In the genomic region with DNA sequence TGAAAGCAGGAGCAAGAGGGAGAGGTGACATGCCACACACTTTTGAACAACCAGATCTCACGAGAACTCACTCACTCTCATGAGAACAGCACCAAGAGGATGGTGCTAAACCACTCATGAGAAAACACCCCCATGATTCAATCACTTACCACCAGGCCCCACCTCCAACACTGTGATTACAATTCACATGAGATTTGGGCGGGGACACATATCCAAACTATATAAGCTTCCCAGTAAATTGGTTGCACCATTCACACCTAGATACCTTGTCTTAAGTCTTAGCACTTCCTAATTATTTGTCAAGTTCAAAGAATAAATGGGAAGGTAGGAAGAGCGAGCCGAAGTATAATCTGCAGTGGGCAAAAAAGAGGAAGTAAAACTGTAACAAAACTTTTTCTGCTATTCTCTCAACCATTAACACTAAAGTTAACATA, we compare ENCODE assay signal across 1 cellular context.
TF ChIP-seq lines count a peak whose summit lies in the region.

No MANE protein-coding gene starts in this region.

TF ChIP-seq in GM12878, 131 proteins besides CTCF, POLR2A, EP300 and RAD21 (continued from another document):
- TF ChIP-seq, protein P1, sequence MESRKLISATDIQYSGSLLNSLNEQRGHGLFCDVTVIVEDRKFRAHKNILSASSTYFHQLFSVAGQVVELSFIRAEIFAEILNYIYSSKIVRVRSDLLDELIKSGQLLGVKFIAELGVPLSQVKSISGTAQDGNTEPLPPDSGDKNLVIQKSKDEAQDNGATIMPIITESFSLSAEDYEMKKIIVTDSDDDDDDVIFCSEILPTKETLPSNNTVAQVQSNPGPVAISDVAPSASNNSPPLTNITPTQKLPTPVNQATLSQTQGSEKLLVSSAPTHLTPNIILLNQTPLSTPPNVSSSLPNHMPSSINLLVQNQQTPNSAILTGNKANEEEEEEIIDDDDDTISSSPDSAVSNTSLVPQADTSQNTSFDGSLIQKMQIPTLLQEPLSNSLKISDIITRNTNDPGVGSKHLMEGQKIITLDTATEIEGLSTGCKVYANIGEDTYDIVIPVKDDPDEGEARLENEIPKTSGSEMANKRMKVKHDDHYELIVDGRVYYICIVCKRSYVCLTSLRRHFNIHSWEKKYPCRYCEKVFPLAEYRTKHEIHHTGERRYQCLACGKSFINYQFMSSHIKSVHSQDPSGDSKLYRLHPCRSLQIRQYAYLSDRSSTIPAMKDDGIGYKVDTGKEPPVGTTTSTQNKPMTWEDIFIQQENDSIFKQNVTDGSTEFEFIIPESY (IDR thresholded peaks at IDR 0.05) = no peak
- TF ChIP-seq NBN (IDR thresholded peaks at IDR 0.05) (peak; percentile 53; the same call in 1 of the 2 replicates), MTA2 (IDR thresholded peaks at IDR 0.05; ENCODE audit: low read depth) (peak; percentile 48; the same call in 1 of the 2 replicates), SMAD1 (IDR thresholded peaks at IDR 0.05; ENCODE audit: low read depth, partially characterized antibody) (no peak), KLF5 (IDR thresholded peaks at IDR 0.05; ENCODE audit: partially characterized antibody) (no peak), ZNF24 (IDR thresholded peaks at IDR 0.05) (no peak), IKZF1 (conservative IDR thresholded peaks at IDR 0.05) (peak; percentile 58), ZSCAN29 (IDR thresholded peaks at IDR 0.05) (no peak), FOS (IDR thresholded peaks at IDR 0.05; ENCODE audit: borderline replicate concordance, extremely low read depth, insufficient read length) (no peak), BRCA1 (IDR thresholded peaks at IDR 0.05; ENCODE audit: low read depth, low read length) (0 out of 2 replicates have a peak, but pooled peaks have one; percentile 42), DPF2 (IDR thresholded peaks at IDR 0.05) (peak; percentile 73), CREB1 (IDR thresholded peaks at IDR 0.05; ENCODE audit: low read depth) (no peak), TBL1XR1 (IDR thresholded peaks at IDR 0.05; ENCODE audit: low read depth, low read length) (no peak), CBX5 (IDR thresholded peaks at IDR 0.05; ENCODE audit: low read depth) (0 out of 2 replicates have a peak, but pooled peaks have one; percentile 41), GATAD2B (conservative IDR thresholded peaks at IDR 0.05; ENCODE audit: low read depth) (0 out of 2 replicates have a peak, but pooled peaks have one; percentile 16), KDM1A (IDR thresholded peaks at IDR 0.05; ENCODE audit: borderline replicate concordance) (no peak), NFXL1 (IDR thresholded peaks at IDR 0.05; ENCODE audit: borderline replicate concordance) (no peak), IKZF2 (IDR thresholded peaks at IDR 0.05) (peak; percentile 64 to 73; a peak in 2 of 4 replicates), RB1 (IDR thresholded peaks at IDR 0.05; ENCODE audit: borderline replicate concordance) (no peak), CHD2 (IDR thresholded peaks at IDR 0.05; ENCODE audit: borderline replicate concordance, low read depth, low read length) (peak; percentile 88), STAT3 (IDR thresholded peaks at IDR 0.05; ENCODE audit: low read depth, low read length) (no peak), ZNF274 (IDR thresholded peaks at IDR 0.05; ENCODE audit: insufficient read depth, insufficient read length) (no peak)
- TF ChIP-seq, protein P2, sequence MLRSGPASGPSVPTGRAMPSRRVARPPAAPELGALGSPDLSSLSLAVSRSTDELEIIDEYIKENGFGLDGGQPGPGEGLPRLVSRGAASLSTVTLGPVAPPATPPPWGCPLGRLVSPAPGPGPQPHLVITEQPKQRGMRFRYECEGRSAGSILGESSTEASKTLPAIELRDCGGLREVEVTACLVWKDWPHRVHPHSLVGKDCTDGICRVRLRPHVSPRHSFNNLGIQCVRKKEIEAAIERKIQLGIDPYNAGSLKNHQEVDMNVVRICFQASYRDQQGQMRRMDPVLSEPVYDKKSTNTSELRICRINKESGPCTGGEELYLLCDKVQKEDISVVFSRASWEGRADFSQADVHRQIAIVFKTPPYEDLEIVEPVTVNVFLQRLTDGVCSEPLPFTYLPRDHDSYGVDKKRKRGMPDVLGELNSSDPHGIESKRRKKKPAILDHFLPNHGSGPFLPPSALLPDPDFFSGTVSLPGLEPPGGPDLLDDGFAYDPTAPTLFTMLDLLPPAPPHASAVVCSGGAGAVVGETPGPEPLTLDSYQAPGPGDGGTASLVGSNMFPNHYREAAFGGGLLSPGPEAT (IDR thresholded peaks at IDR 0.05; ENCODE audit: low read depth) = peak; percentile 55
- TF ChIP-seq, protein P3, sequence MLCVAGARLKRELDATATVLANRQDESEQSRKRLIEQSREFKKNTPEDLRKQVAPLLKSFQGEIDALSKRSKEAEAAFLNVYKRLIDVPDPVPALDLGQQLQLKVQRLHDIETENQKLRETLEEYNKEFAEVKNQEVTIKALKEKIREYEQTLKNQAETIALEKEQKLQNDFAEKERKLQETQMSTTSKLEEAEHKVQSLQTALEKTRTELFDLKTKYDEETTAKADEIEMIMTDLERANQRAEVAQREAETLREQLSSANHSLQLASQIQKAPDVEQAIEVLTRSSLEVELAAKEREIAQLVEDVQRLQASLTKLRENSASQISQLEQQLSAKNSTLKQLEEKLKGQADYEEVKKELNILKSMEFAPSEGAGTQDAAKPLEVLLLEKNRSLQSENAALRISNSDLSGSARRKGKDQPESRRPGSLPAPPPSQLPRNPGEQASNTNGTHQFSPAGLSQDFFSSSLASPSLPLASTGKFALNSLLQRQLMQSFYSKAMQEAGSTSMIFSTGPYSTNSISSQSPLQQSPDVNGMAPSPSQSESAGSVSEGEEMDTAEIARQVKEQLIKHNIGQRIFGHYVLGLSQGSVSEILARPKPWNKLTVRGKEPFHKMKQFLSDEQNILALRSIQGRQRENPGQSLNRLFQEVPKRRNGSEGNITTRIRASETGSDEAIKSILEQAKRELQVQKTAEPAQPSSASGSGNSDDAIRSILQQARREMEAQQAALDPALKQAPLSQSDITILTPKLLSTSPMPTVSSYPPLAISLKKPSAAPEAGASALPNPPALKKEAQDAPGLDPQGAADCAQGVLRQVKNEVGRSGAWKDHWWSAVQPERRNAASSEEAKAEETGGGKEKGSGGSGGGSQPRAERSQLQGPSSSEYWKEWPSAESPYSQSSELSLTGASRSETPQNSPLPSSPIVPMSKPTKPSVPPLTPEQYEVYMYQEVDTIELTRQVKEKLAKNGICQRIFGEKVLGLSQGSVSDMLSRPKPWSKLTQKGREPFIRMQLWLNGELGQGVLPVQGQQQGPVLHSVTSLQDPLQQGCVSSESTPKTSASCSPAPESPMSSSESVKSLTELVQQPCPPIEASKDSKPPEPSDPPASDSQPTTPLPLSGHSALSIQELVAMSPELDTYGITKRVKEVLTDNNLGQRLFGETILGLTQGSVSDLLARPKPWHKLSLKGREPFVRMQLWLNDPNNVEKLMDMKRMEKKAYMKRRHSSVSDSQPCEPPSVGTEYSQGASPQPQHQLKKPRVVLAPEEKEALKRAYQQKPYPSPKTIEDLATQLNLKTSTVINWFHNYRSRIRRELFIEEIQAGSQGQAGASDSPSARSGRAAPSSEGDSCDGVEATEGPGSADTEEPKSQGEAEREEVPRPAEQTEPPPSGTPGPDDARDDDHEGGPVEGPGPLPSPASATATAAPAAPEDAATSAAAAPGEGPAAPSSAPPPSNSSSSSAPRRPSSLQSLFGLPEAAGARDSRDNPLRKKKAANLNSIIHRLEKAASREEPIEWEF (IDR thresholded peaks at IDR 0.05; ENCODE audit: insufficient replicate concordance, low read depth, low read length) = no peak
- TF ChIP-seq, protein P4, sequence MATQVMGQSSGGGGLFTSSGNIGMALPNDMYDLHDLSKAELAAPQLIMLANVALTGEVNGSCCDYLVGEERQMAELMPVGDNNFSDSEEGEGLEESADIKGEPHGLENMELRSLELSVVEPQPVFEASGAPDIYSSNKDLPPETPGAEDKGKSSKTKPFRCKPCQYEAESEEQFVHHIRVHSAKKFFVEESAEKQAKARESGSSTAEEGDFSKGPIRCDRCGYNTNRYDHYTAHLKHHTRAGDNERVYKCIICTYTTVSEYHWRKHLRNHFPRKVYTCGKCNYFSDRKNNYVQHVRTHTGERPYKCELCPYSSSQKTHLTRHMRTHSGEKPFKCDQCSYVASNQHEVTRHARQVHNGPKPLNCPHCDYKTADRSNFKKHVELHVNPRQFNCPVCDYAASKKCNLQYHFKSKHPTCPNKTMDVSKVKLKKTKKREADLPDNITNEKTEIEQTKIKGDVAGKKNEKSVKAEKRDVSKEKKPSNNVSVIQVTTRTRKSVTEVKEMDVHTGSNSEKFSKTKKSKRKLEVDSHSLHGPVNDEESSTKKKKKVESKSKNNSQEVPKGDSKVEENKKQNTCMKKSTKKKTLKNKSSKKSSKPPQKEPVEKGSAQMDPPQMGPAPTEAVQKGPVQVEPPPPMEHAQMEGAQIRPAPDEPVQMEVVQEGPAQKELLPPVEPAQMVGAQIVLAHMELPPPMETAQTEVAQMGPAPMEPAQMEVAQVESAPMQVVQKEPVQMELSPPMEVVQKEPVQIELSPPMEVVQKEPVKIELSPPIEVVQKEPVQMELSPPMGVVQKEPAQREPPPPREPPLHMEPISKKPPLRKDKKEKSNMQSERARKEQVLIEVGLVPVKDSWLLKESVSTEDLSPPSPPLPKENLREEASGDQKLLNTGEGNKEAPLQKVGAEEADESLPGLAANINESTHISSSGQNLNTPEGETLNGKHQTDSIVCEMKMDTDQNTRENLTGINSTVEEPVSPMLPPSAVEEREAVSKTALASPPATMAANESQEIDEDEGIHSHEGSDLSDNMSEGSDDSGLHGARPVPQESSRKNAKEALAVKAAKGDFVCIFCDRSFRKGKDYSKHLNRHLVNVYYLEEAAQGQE (IDR thresholded peaks at IDR 0.05; ENCODE audit: low read depth, low read length) = no peak
